ENCODE assay signal across 10 cellular contexts in genomic region chr3:98612587-98612986, GRCh38. TPM values are rescaled to one million over a fixed set of nuclear protein-coding genes. Genes with fewer than 3 reads are reported as not detected.
DNase-seq lines count a peak whose midpoint lies in the region; ATAC-seq and TF ChIP-seq lines count a peak whose summit lies in the region.
"Had no signal": no experiment of that assay in that cellular context is flagged by ENCODE, and none has a peak within 500 bp of the region (broad histone marks: within the 10 kb centered on the region; RNA-seq: fewer than 3 reads in every experiment).

No MANE protein-coding gene starts in this region.

- no peak overlapping the region for H3K9ac ChIP-seq in OCI-LY1 (ENCODE audit: low read length)
- H3K9ac ChIP-seq in neural progenitor cell: no peak overlapping the region

- H3K4me2 ChIP-seq in OCI-LY1 (ENCODE audit: low read length) (no peak overlapping the region), neural progenitor cell (no peak overlapping the region)

- H3K4me1 ChIP-seq in OCI-LY1 (ENCODE audit: insufficient read depth, low read length, severe bottlenecking) (no peaks in the 10 kb centered on the region), neural progenitor cell (no peaks in the 10 kb centered on the region), left lung (no peaks in the 10 kb centered on the region)

- ATAC-seq in HG02759 (IDR thresholded peaks at IDR 0.05; ENCODE audit: unreplicated experiment): peak; percentile 69
- ATAC-seq in left lung: no peak

- H3F3A ChIP-seq in OCI-LY1 (ENCODE audit: insufficient read depth, low read length) (no peaks in the 10 kb centered on the region), neural progenitor cell (ENCODE audit: low read depth) (peaks cover 4% of the 10 kb centered on the region)

- H3K27me3 Mint-ChIP-seq in neural progenitor cell (ENCODE audit: insufficient read depth, low read depth): peaks cover 10% of the 10 kb centered on the region

- H3K4me1 Mint-ChIP-seq in neural progenitor cell: peaks cover 8% of the 10 kb centered on the region
- H3K4me1 Mint-ChIP-seq: stimulated activated naive B cell treated with anti-CD40 and anti-IgM and Interleukin-4, amounts not matched to agents 10 μg/mL and 1 μg/mL and 100 μg/mL, for 72 hours had no signal

- no peak overlapping the region for H3K4me3 ChIP-seq in OCI-LY1 (ENCODE audit: low read depth, low read length, poor library complexity, severe bottlenecking)
- H3K4me3 ChIP-seq in neural progenitor cell: no peak overlapping the region
- no peak overlapping the region for H3K4me3 ChIP-seq in left lung

- no peaks in the 10 kb centered on the region for H3K79me2 ChIP-seq in OCI-LY1 (ENCODE audit: insufficient read depth, low read length)
- no peaks in the 10 kb centered on the region for H3K79me2 ChIP-seq in neural progenitor cell (ENCODE audit: low read depth)

- H3K9me3 ChIP-seq in OCI-LY1 (ENCODE audit: low read length): no peaks in the 10 kb centered on the region
- H3K9me3 ChIP-seq in neural progenitor cell (ENCODE audit: low read depth): peaks cover under 1% of the 10 kb centered on the region
- H3K9me3 ChIP-seq in left lung: no peaks in the 10 kb centered on the region

- H3K27ac Mint-ChIP-seq in neural progenitor cell: no peak overlapping the region
- H3K27ac Mint-ChIP-seq: activated naive CD8-positive, alpha-beta T cell; stimulated activated naive B cell treated with anti-CD40 and anti-IgM and Interleukin-4, amounts not matched to agents 10 μg/mL and 1 μg/mL and 100 μg/mL, for 72 hours had no signal

- H2AFZ ChIP-seq in OCI-LY1 (ENCODE audit: low read length): no peak overlapping the region
- H2AFZ ChIP-seq in neural progenitor cell (replicated peaks): peak overlapping the region; percentile 17

- no peaks in the 10 kb centered on the region for H3K27me3 ChIP-seq in OCI-LY1 (ENCODE audit: insufficient read depth, low read length)
- H3K27me3 ChIP-seq in neural progenitor cell: no peaks in the 10 kb centered on the region
- no peaks in the 10 kb centered on the region for H3K27me3 ChIP-seq in left lung

- H3K9me3 Mint-ChIP-seq in neural progenitor cell: peaks cover 5% of the 10 kb centered on the region

- no peak overlapping the region for H3K4me3 Mint-ChIP-seq in neural progenitor cell
- H3K4me3 Mint-ChIP-seq: activated naive CD8-positive, alpha-beta T cell; stimulated activated naive B cell treated with anti-CD40 and anti-IgM and Interleukin-4, amounts not matched to agents 10 μg/mL and 1 μg/mL and 100 μg/mL, for 72 hours had no signal

- H3K27ac ChIP-seq in OCI-LY1 (ENCODE audit: low read depth, low read length, poor library complexity, severe bottlenecking) (no peak overlapping the region), neural progenitor cell (no peak overlapping the region), left lung (peak overlapping the region in 1 of 2 donors; percentile 57)

- no peaks in the 10 kb centered on the region for H3K36me3 Mint-ChIP-seq in neural progenitor cell

- DNase-seq in NCI-H1417 (lab: John Stamatoyannopoulos, UW): peak in 2 of 3 experiments; percentile 1 to 14
- DNase-seq in NCI-H1417 treated with DMSO at 0.1 percent for 48 hours (lab: John Stamatoyannopoulos, UW): no peak
- no peak for DNase-seq in neural progenitor cell (ENCODE audit: low spot score)
- no peak for DNase-seq in KG1 (lab: John Stamatoyannopoulos, UW)
- DNase-seq in HK-2 (ENCODE audit: unreplicated experiment): no peak
- no peak for DNase-seq in left lung
- DNase-seq: stimulated activated naive B cell treated with anti-CD40 and anti-IgM and Interleukin-4, amounts not matched to agents 10 μg/mL and 1 μg/mL and 100 μg/mL, for 72 hours had no signal

- TF ChIP-seq CTCF in OCI-LY1 (IDR thresholded peaks at IDR 0.05; ENCODE audit: low read length): peak; percentile 29; the same call in 1 of the 2 replicates
- TF ChIP-seq CTCF in neural progenitor cell (IDR thresholded peaks at IDR 0.05): peak; percentile 30
- TF ChIP-seq CTCF in left lung (IDR thresholded peaks at IDR 0.05): no peak

- no peaks in the 10 kb centered on the region for H4K20me1 ChIP-seq in OCI-LY1 (ENCODE audit: insufficient read depth, low read length)
- H4K20me1 ChIP-seq in neural progenitor cell (ENCODE audit: low read depth): no peaks in the 10 kb centered on the region

- no peaks in the 10 kb centered on the region for H3K36me3 ChIP-seq in OCI-LY1 (ENCODE audit: insufficient read depth, low read length)
- no peaks in the 10 kb centered on the region for H3K36me3 ChIP-seq in neural progenitor cell
- H3K36me3 ChIP-seq in left lung: no peaks in the 10 kb centered on the region

- no peaks in the 10 kb centered on the region for H3K9me2 ChIP-seq in OCI-LY1 (ENCODE audit: low read depth, low read length)

- intact Hi-C loops in left lung (cut with DNase I): no loop called here

RNA-seq across cellular contexts. Expression of gene CPOX, which starts 19.2 kb away (rescaled TPM):
- 26.3 and 31.3 TPM in 2 replicates for total RNA-seq in neural progenitor cell (ENCODE audit: low replicate concordance)
- 10 to 100 TPM; 15.0 to 21.3 TPM for total RNA-seq in left lung

Comparison
In these comparisons a context has a peak if more than half of its experiments do, and no peak if none do; other contexts are left out.
1. DNase-seq: peak in NCI-H1417 (2 of 3); none in NCI-H1417 treated with DMSO at 0.1 percent for 48 hours (single experiment), neural progenitor cell (single experiment), KG1 (single experiment), HK-2 (single experiment) and left lung (0 of 2).
2. CTCF ChIP-seq: peak in OCI-LY1 (single experiment) and neural progenitor cell (single experiment); none in left lung (0 of 2).